6 cellular contexts compared by ENCODE assay signal in the genomic region with DNA sequence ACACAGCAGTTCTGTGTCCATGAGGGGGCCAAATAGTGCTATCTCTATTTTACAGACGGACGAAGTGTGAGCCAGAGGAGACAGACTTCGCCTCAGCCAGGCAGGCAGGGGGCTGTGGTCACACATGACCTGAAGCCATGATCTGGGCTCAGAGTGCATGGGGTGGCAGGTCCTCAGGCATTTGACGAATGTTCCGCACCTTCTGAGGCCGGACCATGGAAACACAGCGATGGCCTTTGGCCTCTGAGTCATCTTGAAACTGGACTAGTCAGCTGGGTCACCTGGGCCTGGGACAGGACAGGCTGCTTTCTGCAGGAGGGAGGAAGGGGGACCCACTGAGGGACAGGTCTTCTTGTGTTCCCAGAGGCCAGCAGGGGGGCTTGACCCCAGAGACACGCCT.
A peak's percentile ranks its signal among the peaks of the same experiment; 100 is the strongest.
DNase-seq lines count a peak whose midpoint lies in the region; ATAC-seq, FAIRE-seq and TF ChIP-seq lines count a peak whose summit lies in the region.
"Not testable (repeated sequence)": the region's sequence is repeated elsewhere in the genome, so short reads cannot be mapped to it uniquely, and the experiment has no call there.

No MANE protein-coding gene starts in this region.

- intact Hi-C loops in Panc1 (cut with micrococcal nuclease; ENCODE audit: unreplicated experiment); body of pancreas (cut with DNase I); HepG2 (cut with micrococcal nuclease; ENCODE audit: unreplicated experiment); pancreas (cut with DNase I); gastrocnemius medialis (cut with DNase I; ENCODE audit: low total_unique reads): not testable (repeated sequence)

- CTCF ChIA-PET in A549 (lab: Yijun Ruan, JAX); Panc1 (lab: Charles Lee); HepG2 (lab: Yijun Ruan, JAX; ENCODE audit: low intra/inter-chr PET ratio, low total read pairs): not testable (repeated sequence)

- not testable (repeated sequence) for H2AFZ ChIP-seq in HepG2 (ENCODE audit: low read length)

- not testable (repeated sequence) for H3K79me2 ChIP-seq in HepG2 (ENCODE audit: insufficient read depth, low read length)

- not testable (repeated sequence) for H3K9me3 ChIP-seq in A549; Panc1 (ENCODE audit: control insufficient read depth, insufficient read depth, low read depth, low read length); body of pancreas; HepG2 (ENCODE audit: low read length); pancreas; gastrocnemius medialis

- not testable (repeated sequence) for BruUV-seq in Panc1 (replicated peaks; lab: Mats Ljungman, UMichigan); HepG2 (replicated peaks; lab: Mats Ljungman, UMichigan)

- ATAC-seq in A549: peak; percentile 48 to 57
- ATAC-seq in Panc1: peak; percentile 33
- ATAC-seq in body of pancreas: peak; percentile 22
- peak; percentile 79 for ATAC-seq in HepG2
- ATAC-seq in pancreas: peak; percentile 31 to 63 (median 54)
- peak; percentile 37 to 64 for ATAC-seq in gastrocnemius medialis

- not testable (repeated sequence) for H3K27me3 ChIP-seq in Panc1 (ENCODE audit: control insufficient read depth, insufficient read depth, low read length); body of pancreas; HepG2 (ENCODE audit: control insufficient read depth in 1 of 2, insufficient read depth in 2 of 2, low read length in 2 of 2); pancreas; gastrocnemius medialis

- POLR2A ChIA-PET in A549 (lab: Yijun Ruan, JAX); Panc1 (lab: Charles Lee); HepG2 (lab: Yijun Ruan, JAX): not testable (repeated sequence)

- not testable (repeated sequence) for H4K20me1 ChIP-seq in HepG2 (ENCODE audit: insufficient read depth, low read length)

- TF ChIP-seq CTCF in A549 (IDR thresholded peaks at IDR 0.05); Panc1 (IDR thresholded peaks at IDR 0.05); body of pancreas (IDR thresholded peaks at IDR 0.05); HepG2 (CRISPR knock-in tag; IDR thresholded peaks at IDR 0.05); pancreas (IDR thresholded peaks at IDR 0.05); gastrocnemius medialis (IDR thresholded peaks at IDR 0.05 in 4 of 5, conservative IDR thresholded peaks at IDR 0.05 in 1 of 5): not testable (repeated sequence)

- H3K4me1 ChIP-seq in A549; Panc1 (ENCODE audit: control insufficient read depth, insufficient read depth, low read length); body of pancreas; HepG2 (ENCODE audit: insufficient read depth, low read length); pancreas; gastrocnemius medialis: not testable (repeated sequence)

- in situ Hi-C loops in Panc1 (cut with HindIII; ENCODE audit: low pct_unique_long_range_greater_than_20kb, low sequenced_read_pairs); HepG2 (cut with HindIII; ENCODE audit: extremely low pct_ligation_motif_present, low pct_unique_long_range_greater_than_20kb); gastrocnemius medialis (cut with MboI; ENCODE audit: low sequenced_read_pairs in 4 of 4): not testable (repeated sequence)

- not testable (repeated sequence) for H3K36me3 ChIP-seq in Panc1 (ENCODE audit: control insufficient read depth, insufficient read depth, low read length); body of pancreas (replicated peaks in 1 of 2; ENCODE audit: insufficient read depth in 1 of 2, low read depth in 2 of 2); HepG2 (replicated peaks in 1 of 2; ENCODE audit: control insufficient read depth in 1 of 2, insufficient read depth in 2 of 2, low read length in 2 of 2); pancreas; gastrocnemius medialis

- TF ChIP-seq RAD21 in A549 (conservative IDR thresholded peaks at IDR 0.05 in 1 of 2, IDR thresholded peaks at IDR 0.05 in 1 of 2); HepG2 (CRISPR knock-in tag; IDR thresholded peaks at IDR 0.05): not testable (repeated sequence)

- H3K4me3 ChIP-seq in A549; Panc1 (ENCODE audit: low read depth in 2 of 2, low read length in 2 of 2); body of pancreas; HepG2 (replicated peaks in 1 of 3; ENCODE audit: insufficient read depth in 1 of 3, low read depth in 2 of 3, low read length in 3 of 3); pancreas; gastrocnemius medialis: not testable (repeated sequence)

- not testable (repeated sequence) for DNase-seq in A549 (ENCODE audit: low read depth in 1 of 2, low spot score in 1 of 2); Panc1 (ENCODE audit: low read depth, low spot score); body of pancreas; HepG2 (ENCODE audit: low spot score); pancreas; gastrocnemius medialis

- H3K4me2 ChIP-seq in A549; HepG2 (ENCODE audit: low read depth, low read length): not testable (repeated sequence)

- TF ChIP-seq POLR2A in A549 (IDR thresholded peaks at IDR 0.05; ENCODE audit: low read length); body of pancreas (IDR thresholded peaks at IDR 0.05); HepG2 (IDR thresholded peaks at IDR 0.05; ENCODE audit: insufficient read depth in 1 of 2, low read depth in 2 of 2, low read length in 2 of 2); gastrocnemius medialis (IDR thresholded peaks at IDR 0.05): not testable (repeated sequence)

- no CpG with 5 or more reads among the region's 8 CpGs for WGBS in A549 (ENCODE audit: missing lambda C conversion rate)
- WGBS in body of pancreas, 2 donors: no CpG with 5 or more reads among the region's 8 CpGs
- no CpG with 5 or more reads among the region's 8 CpGs for WGBS in HepG2 (ENCODE audit: low lambda C conversion rate)
- no CpG with 5 or more reads among the region's 8 CpGs for WGBS in pancreas, 2 donors

- H3K9ac ChIP-seq in HepG2 (ENCODE audit: insufficient read depth, low read depth, low read length): not testable (repeated sequence)

- TF ChIP-seq EP300 in A549 (IDR thresholded peaks at IDR 0.05); HepG2 (IDR thresholded peaks at IDR 0.05; ENCODE audit: low read depth in 2 of 2, low read length in 2 of 2); HepG2 (CRISPR knock-in tag; IDR thresholded peaks at IDR 0.05; ENCODE audit: borderline replicate concordance): not testable (repeated sequence)

- not testable (repeated sequence) for H3K27ac ChIP-seq in A549; Panc1 (ENCODE audit: low read length); body of pancreas; HepG2 (ENCODE audit: extremely low read length, insufficient read depth, low read length); pancreas; gastrocnemius medialis

- FAIRE-seq in A549 (lab: Jason Lieb, UNC); HepG2 (lab: Jason Lieb, UNC); pancreas (lab: Jason Lieb, UNC): not testable (repeated sequence)

Comparison
In these comparisons a context has a peak if more than half of its experiments do, and no peak if none do; other contexts are left out.
1. ATAC-seq: peak in every context shown above with its lines; median percentile 79 in HepG2; 54 in pancreas; 52 in A549; 50 in gastrocnemius medialis; 33 in Panc1; 22 in body of pancreas.